Comparison of ENCODE assay signal across 28 cellular contexts in the genomic region with DNA sequence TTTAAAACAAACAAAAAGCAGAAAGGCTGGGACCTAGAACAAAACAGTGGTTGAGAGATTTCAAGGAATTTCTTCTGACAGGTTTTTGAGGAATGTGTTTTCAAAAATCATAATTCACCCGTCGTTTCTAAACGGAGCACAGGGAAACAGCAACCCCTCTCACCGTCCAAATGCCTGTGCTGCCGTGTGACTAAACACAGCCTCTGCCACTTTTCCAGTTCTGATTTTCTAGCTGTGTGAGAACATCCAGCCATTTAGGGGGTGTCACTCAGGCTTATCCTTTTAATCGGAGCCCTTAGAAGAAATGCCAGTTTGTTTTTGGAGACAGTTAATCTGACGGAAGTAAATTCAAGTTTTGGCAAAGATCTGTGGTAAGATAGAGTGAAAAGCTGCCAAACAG.
"Had no signal": no experiment of that assay in that cellular context is flagged by ENCODE, and none has a peak within 500 bp of the region (broad histone marks: within the 10 kb centered on the region; RNA-seq: fewer than 3 reads in every experiment).

No MANE protein-coding gene starts in this region.

- H3K27me3 Mint-ChIP-seq: activated CD4-positive, alpha-beta memory T cell treated with anti-CD3 and anti-CD28 coated beads, Interleukin-2, amount 10 ng/mL, durations not matched to agents 7 days and 5 days; activated CD4-positive, alpha-beta T cell treated with anti-CD3 and anti-CD28 coated beads, Interleukin-2, amount 10 ng/mL, durations not matched to agents 7 days and 5 days; activated naive CD4-positive, alpha-beta T cell treated with anti-CD3 and anti-CD28 coated beads, Interleukin-2, amount 10 ng/mL, durations not matched to agents 7 days and 5 days; activated naive CD8-positive, alpha-beta T cell treated with anti-CD3 and anti-CD28 coated beads, Interleukin-2, amount 10 ng/mL, durations not matched to agents 7 days and 5 days; activated T-cell treated with anti-CD3 and anti-CD28 coated beads, Interleukin-2, amount 50 U/mL, for 24 hours; central memory CD8-positive, alpha-beta T cell; dendritic cell treated with granulocyte-macrophage colony-stimulating factor and Interleukin-4, amounts not matched to agents 40 ng/mL and 50 ng/mL, for 4 days had no signal

- H3K4me3 ChIP-seq: ascending aorta, ovary, skin epidermis, testis, upper lobe of left lung, vagina had no signal

- DNase-seq: activated CD4-positive, alpha-beta memory T cell treated with anti-CD3 and anti-CD28 coated beads, Interleukin-2, amount 10 ng/mL, durations not matched to agents 7 days and 5 days; activated CD4-positive, alpha-beta T cell treated with anti-CD3 and anti-CD28 coated beads for 1 hour; activated CD4-positive, alpha-beta T cell treated with anti-CD3 and anti-CD28 coated beads, Interleukin-2, amount 10 ng/mL, durations not matched to agents 7 days and 5 days; activated CD8-positive, alpha-beta memory T cell treated with anti-CD3 and anti-CD28 coated beads, Interleukin-2, amount 50 U/mL, for 48 hours; activated gamma-delta T cell; activated naive CD4-positive, alpha-beta T cell treated with anti-CD3 and anti-CD28 coated beads, Interleukin-2, amount 10 ng/mL, durations not matched to agents 7 days and 5 days; activated naive CD8-positive, alpha-beta T cell treated with anti-CD3 and anti-CD28 coated beads, Interleukin-2, amount 10 ng/mL, durations not matched to agents 7 days and 5 days; activated T-cell treated with anti-CD3 and anti-CD28 coated beads, Interleukin-2, amount 50 U/mL, for 24 hours; hippocampal formation; mesenchymal stem cell; naive thymus-derived CD8-positive, alpha-beta T cell; ovary; stimulated activated CD4-positive, alpha-beta T cell treated with anti-CD3 and anti-CD28 coated beads, Interleukin-12 subunit alpha, Interleukin-12 subunit beta, amount 100 ng/mL, for 4 hours; stimulated activated CD4-positive, alpha-beta T cell treated with anti-CD3 and anti-CD28 coated beads, Interleukin-4, amount 100 ng/mL, for 1 hour; stimulated activated naive CD8-positive, alpha-beta T cell treated with anti-CD3 and anti-CD28 coated beads, Interleukin-15, Interleukin-2, amounts not matched to agents 100 U/mL and 50 U/mL, for 24 hours; T-helper 2 cell; testis; upper lobe of left lung had no signal

- H3K36me3 Mint-ChIP-seq: activated naive CD4-positive, alpha-beta T cell treated with anti-CD3 and anti-CD28 coated beads, Interleukin-2, amount 10 ng/mL, durations not matched to agents 7 days and 5 days; activated naive CD8-positive, alpha-beta T cell treated with anti-CD3 and anti-CD28 coated beads, Interleukin-2, amount 10 ng/mL, durations not matched to agents 7 days and 5 days; naive thymus-derived CD8-positive, alpha-beta T cell had no signal

- ATAC-seq: naive thymus-derived CD8-positive, alpha-beta T cell; sciatic nerve; stimulated activated naive CD8-positive, alpha-beta T cell treated with anti-CD3 and anti-CD28 coated beads, Interleukin-15, Interleukin-2, amounts not matched to agents 100 U/mL and 50 U/mL, for 24 hours had no signal

- FAIRE-seq: bronchial epithelial cell had no signal

- H3K4me3 Mint-ChIP-seq: activated CD4-positive, alpha-beta memory T cell treated with anti-CD3 and anti-CD28 coated beads, Interleukin-2, amount 10 ng/mL, durations not matched to agents 7 days and 5 days; activated CD4-positive, alpha-beta T cell treated with anti-CD3 and anti-CD28 coated beads, Interleukin-2, amount 10 ng/mL, durations not matched to agents 7 days and 5 days; activated naive CD4-positive, alpha-beta T cell treated with anti-CD3 and anti-CD28 coated beads, Interleukin-2, amount 10 ng/mL, durations not matched to agents 7 days and 5 days; activated naive CD8-positive, alpha-beta T cell treated with anti-CD3 and anti-CD28 coated beads, Interleukin-2, amount 10 ng/mL, durations not matched to agents 7 days and 5 days; activated T-cell treated with anti-CD3 and anti-CD28 coated beads, Interleukin-2, amount 50 U/mL, for 24 hours; central memory CD8-positive, alpha-beta T cell; dendritic cell treated with granulocyte-macrophage colony-stimulating factor and Interleukin-4, amounts not matched to agents 40 ng/mL and 50 ng/mL, for 4 days; naive thymus-derived CD8-positive, alpha-beta T cell had no signal

- H3K9me3 ChIP-seq: ascending aorta, neutrophil, ovary, testis, upper lobe of left lung, vagina had no signal

- H3K4me1 ChIP-seq: ascending aorta, testis, upper lobe of left lung, vagina had no signal

- H3K27me3 ChIP-seq: ascending aorta, ovary, testis, upper lobe of left lung, vagina had no signal

- H3K27ac ChIP-seq: ascending aorta, epithelial cell of prostate, neutrophil, ovary, skin epidermis, testis, upper lobe of left lung, vagina had no signal

- H3K36me3 ChIP-seq: ascending aorta, neutrophil, ovary, upper lobe of left lung, vagina had no signal

- H3K27ac Mint-ChIP-seq: activated CD4-positive, alpha-beta memory T cell treated with anti-CD3 and anti-CD28 coated beads, Interleukin-2, amount 10 ng/mL, durations not matched to agents 7 days and 5 days; activated CD4-positive, alpha-beta T cell treated with anti-CD3 and anti-CD28 coated beads, Interleukin-2, amount 10 ng/mL, durations not matched to agents 7 days and 5 days; activated naive CD4-positive, alpha-beta T cell treated with anti-CD3 and anti-CD28 coated beads, Interleukin-2, amount 10 ng/mL, durations not matched to agents 7 days and 5 days; activated naive CD8-positive, alpha-beta T cell treated with anti-CD3 and anti-CD28 coated beads, Interleukin-2, amount 10 ng/mL, durations not matched to agents 7 days and 5 days; activated T-cell treated with anti-CD3 and anti-CD28 coated beads, Interleukin-2, amount 50 U/mL, for 24 hours; dendritic cell treated with granulocyte-macrophage colony-stimulating factor and Interleukin-4, amounts not matched to agents 40 ng/mL and 50 ng/mL, for 4 days; naive thymus-derived CD8-positive, alpha-beta T cell; progenitor cell of endocrine pancreas had no signal

- H3K4me1 Mint-ChIP-seq: activated CD4-positive, alpha-beta memory T cell treated with anti-CD3 and anti-CD28 coated beads, Interleukin-2, amount 10 ng/mL, durations not matched to agents 7 days and 5 days; activated CD4-positive, alpha-beta T cell treated with anti-CD3 and anti-CD28 coated beads, Interleukin-2, amount 10 ng/mL, durations not matched to agents 7 days and 5 days; activated naive CD4-positive, alpha-beta T cell treated with anti-CD3 and anti-CD28 coated beads, Interleukin-2, amount 10 ng/mL, durations not matched to agents 7 days and 5 days; activated naive CD8-positive, alpha-beta T cell treated with anti-CD3 and anti-CD28 coated beads, Interleukin-2, amount 10 ng/mL, durations not matched to agents 7 days and 5 days; central memory CD8-positive, alpha-beta T cell; naive thymus-derived CD8-positive, alpha-beta T cell had no signal

- H3K9me3 Mint-ChIP-seq: activated CD4-positive, alpha-beta memory T cell treated with anti-CD3 and anti-CD28 coated beads, Interleukin-2, amount 10 ng/mL, durations not matched to agents 7 days and 5 days; activated CD4-positive, alpha-beta T cell treated with anti-CD3 and anti-CD28 coated beads, Interleukin-2, amount 10 ng/mL, durations not matched to agents 7 days and 5 days; activated naive CD8-positive, alpha-beta T cell treated with anti-CD3 and anti-CD28 coated beads, Interleukin-2, amount 10 ng/mL, durations not matched to agents 7 days and 5 days; activated T-cell treated with anti-CD3 and anti-CD28 coated beads, Interleukin-2, amount 50 U/mL, for 24 hours had no signal
